In the genomic region with DNA sequence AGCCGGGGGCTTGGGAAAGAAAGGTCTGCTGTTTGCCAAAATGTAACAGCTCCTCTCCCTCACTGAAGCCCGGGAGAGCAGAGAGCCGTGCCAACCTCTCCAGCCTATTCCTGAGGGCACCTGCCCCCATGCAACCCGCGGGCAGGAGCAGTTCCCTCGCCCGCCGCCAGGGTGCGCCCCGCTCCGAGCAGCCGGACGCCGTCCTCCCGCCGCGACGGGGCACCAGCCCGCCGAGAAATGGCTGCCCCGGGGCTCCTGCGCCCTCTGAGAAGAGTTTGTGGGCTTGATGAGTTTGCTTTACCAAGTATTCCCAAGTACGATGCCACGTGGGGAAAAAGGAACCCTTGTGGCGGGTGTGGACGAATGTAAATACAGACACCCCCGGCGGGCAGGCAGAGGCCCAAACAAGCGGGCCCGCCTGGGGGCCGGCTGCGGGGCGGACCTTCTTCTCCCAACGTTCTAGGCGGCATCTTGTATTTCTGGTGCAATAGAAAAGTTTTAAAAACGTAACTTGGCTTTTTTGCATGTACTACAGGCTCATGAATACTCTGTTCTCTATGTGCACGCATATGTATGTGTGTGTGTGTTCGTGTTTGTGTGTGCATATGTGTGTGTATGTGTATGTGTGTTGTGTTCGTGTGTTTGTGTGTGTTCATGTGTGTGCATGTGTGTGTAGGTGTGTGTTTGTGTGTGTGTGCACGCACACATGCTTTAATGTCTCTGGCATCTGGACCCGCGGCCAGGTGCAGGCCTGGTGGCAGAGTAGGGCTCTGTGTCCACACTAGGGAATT, we compare ENCODE assay signal across 8 cellular contexts.
DNase-seq lines count a peak whose midpoint lies in the region; ATAC-seq and TF ChIP-seq lines count a peak whose summit lies in the region.

No MANE protein-coding gene starts in this region.

- no peaks in the 10 kb centered on the region for H3K36me3 ChIP-seq in SJCRH30
- H3K36me3 ChIP-seq in psoas muscle (ENCODE audit: insufficient read depth in 1 of 2, low read depth in 1 of 2), result no peaks in the 10 kb centered on the region
- no peaks in the 10 kb centered on the region for H3K36me3 ChIP-seq in urinary bladder (ENCODE audit: insufficient read depth)

- TF ChIP-seq CTCF in AG10803 (conservative IDR thresholded peaks at IDR 0.05; ENCODE audit: low read length) (peak; percentile 65), psoas muscle (IDR thresholded peaks at IDR 0.05) (peak; percentile 100)

- 25 to 34% (median 28%) methylated on average over 41 to 42 of the region's 42 CpGs for WGBS in psoas muscle, 3 donors
- 27% methylated on average over 42 of the region's 42 CpGs for WGBS in urinary bladder

- ATAC-seq in GM18868 (IDR thresholded peaks at IDR 0.05; ENCODE audit: unreplicated experiment), result peak; percentile 93
- ATAC-seq in Right ventricle myocardium inferior, result peak; percentile 77
- peak; percentile 81 to 96 (median 91) for ATAC-seq in psoas muscle

- H3K27me3 ChIP-seq in SJCRH30, result no peaks in the 10 kb centered on the region
- no peaks in the 10 kb centered on the region for H3K27me3 ChIP-seq in psoas muscle (ENCODE audit: insufficient read depth in 3 of 3, low read length in 2 of 3)

- H3K27ac ChIP-seq in SJCRH30 (peak overlapping the region; percentile 10; the same call in 1 of the 2 replicates), psoas muscle (no peak overlapping the region), urinary bladder (ENCODE audit: low read depth) (no peak overlapping the region)

- peaks cover 18% of the 10 kb centered on the region for H3K4me1 ChIP-seq in SJCRH30
- H3K4me1 ChIP-seq in psoas muscle, result peaks cover 11% of the 10 kb centered on the region
- H3K4me1 ChIP-seq in urinary bladder (ENCODE audit: insufficient read depth), result no peaks in the 10 kb centered on the region

- intact Hi-C loops in Right ventricle myocardium inferior (cut with DNase I) (loop anchor here (1.0 to 5.0 kb wide), 3 partner anchors 74 to 169 kb away; no protein-coding TSS in a partner anchor), psoas muscle (cut with DNase I) (loop anchor here (1.0 to 5.0 kb wide), 3 partner anchors 72 to 168 kb away; no protein-coding TSS in a partner anchor)

- DNase-seq in AG10803 (ENCODE audit: low read depth) (peak; percentile 45), HK-2 (ENCODE audit: unreplicated experiment) (peak; percentile 74), SJCRH30 (peak; percentile 66 to 75), Right ventricle myocardium inferior (ENCODE audit: missing footprints) (peak; percentile 92), psoas muscle (peak; percentile 78 to 87)
- DNase-seq in activated gamma-delta T cell treated with anti-CD3 and anti-CD28 coated beads, Interleukin-2, amount 50 U/mL, for 16 hours (ENCODE audit: low read depth), result peak; percentile 67

- H3K4me3 ChIP-seq in AG10803 (ENCODE audit: low read length), result peak overlapping the region; percentile 38
- H3K4me3 ChIP-seq in SJCRH30, result peak overlapping the region; percentile 29
- peak overlapping the region; percentile 48 for H3K4me3 ChIP-seq in psoas muscle
- H3K4me3 ChIP-seq in urinary bladder (ENCODE audit: low read depth, low read length), result peak overlapping the region; percentile 6

- H3K9me3 ChIP-seq in SJCRH30 (replicated peaks) (no peaks in the 10 kb centered on the region), psoas muscle (no peaks in the 10 kb centered on the region)
